18 cellular contexts compared by ENCODE assay signal in the genomic region with DNA sequence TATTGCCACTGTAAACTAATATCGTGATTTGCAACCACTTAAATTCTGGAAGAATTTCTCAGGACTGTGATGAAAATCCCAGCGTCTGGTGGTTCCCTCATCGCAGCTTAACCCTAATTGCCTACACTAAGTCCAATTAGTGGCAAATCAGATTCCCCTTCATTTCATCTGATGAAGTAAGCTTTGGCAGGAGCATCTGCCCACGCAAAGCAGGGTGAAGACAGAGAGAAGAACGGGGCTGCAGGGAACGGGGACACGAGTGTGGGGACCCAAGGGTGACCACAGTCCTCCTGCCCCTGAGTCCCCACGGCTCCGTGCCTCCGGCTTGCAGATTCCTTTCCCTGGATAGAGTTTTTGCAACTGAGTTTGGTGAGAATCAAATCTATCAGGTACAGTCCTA.
DNase-seq lines count a peak whose midpoint lies in the region; ATAC-seq and TF ChIP-seq lines count a peak whose summit lies in the region.
"Had no signal": no experiment of that assay in that cellular context is flagged by ENCODE, and none has a peak within 500 bp of the region (broad histone marks: within the 10 kb centered on the region; RNA-seq: fewer than 3 reads in every experiment).

No MANE protein-coding gene starts in this region.

- no TSS peak for BruUV-seq in A673 (replicated peaks; lab: Mats Ljungman, UMichigan)

- H3K36me3 Mint-ChIP-seq in CD14-positive monocyte, result peaks cover 16 to 31% of the 10 kb centered on the region in 2 donors
- no peaks in the 10 kb centered on the region for H3K36me3 Mint-ChIP-seq in natural killer cell
- H3K36me3 Mint-ChIP-seq in CD4-positive, alpha-beta memory T cell, result no peaks in the 10 kb centered on the region
- H3K36me3 Mint-ChIP-seq: CD8-positive, alpha-beta T cell had no signal

- no peak for ATAC-seq in psoas muscle
- ATAC-seq in natural killer cell, result no peak
- ATAC-seq: CD8-positive, alpha-beta T cell had no signal

- WGBS in adrenal gland, 4 donors, result 41 to 58% (median 51%) methylated on average over 10 of the region's 10 CpGs
- 26 to 46% (median 30%) methylated on average over 10 of the region's 10 CpGs for WGBS in psoas muscle, 3 donors

- H3K4me3 Mint-ChIP-seq in CD14-positive monocyte (no peak overlapping the region), natural killer cell (no peak overlapping the region)
- H3K4me3 Mint-ChIP-seq in CD4-positive, alpha-beta memory T cell, result no peak overlapping the region
- H3K4me3 Mint-ChIP-seq: B cell; CD8-positive, alpha-beta T cell had no signal

- peaks cover 50% of the 10 kb centered on the region for H3K4me1 Mint-ChIP-seq in CD14-positive monocyte
- H3K4me1 Mint-ChIP-seq in natural killer cell, result no peaks in the 10 kb centered on the region
- H3K4me1 Mint-ChIP-seq in CD4-positive, alpha-beta memory T cell, result peaks cover 8 to 13% (median 10%) of the 10 kb centered on the region in 4 donors
- H3K4me1 Mint-ChIP-seq: B cell had no signal

- CTCF ChIA-PET in A673 (lab: Charles Lee), result no interaction called here
- CTCF ChIA-PET in CD4-positive, alpha-beta memory T cell (lab: Charles Lee; ENCODE audit: partially characterized antibody), result no interaction called here

- H3K27ac ChIP-seq in A673 (ENCODE audit: low read depth, low read length, poor library complexity, severe bottlenecking) (peak overlapping the region; percentile 41), adrenal gland (peak overlapping the region in 4 of 5 donors; percentile 90 to 99 (median 95)), psoas muscle (peak overlapping the region; percentile 95)
- H3K27ac ChIP-seq in CD4-positive, alpha-beta memory T cell (ENCODE audit: low read depth, low read length), result no peak overlapping the region
- H3K27ac ChIP-seq: GM23248 had no signal

- POLR2A ChIA-PET in A673 (lab: Charles Lee; ENCODE audit: low non-redundant PET), result no interaction called here
- POLR2A ChIA-PET in CD4-positive, alpha-beta memory T cell (lab: Charles Lee; ENCODE audit: partially characterized antibody), result no interaction called here

- H3K9me3 Mint-ChIP-seq in CD14-positive monocyte, result peaks cover 0 to 10% (median 5%) of the 10 kb centered on the region in 7 donors
- no peaks in the 10 kb centered on the region for H3K9me3 Mint-ChIP-seq in natural killer cell
- H3K9me3 Mint-ChIP-seq in CD4-positive, alpha-beta memory T cell, result peaks cover 0 to 1% (median 0%) of the 10 kb centered on the region in 8 donors
- H3K9me3 Mint-ChIP-seq: CD8-positive, alpha-beta T cell had no signal

- H3K27ac Mint-ChIP-seq in CD14-positive monocyte (peak overlapping the region in 6 of 7 donors; percentile 76 to 99 (median 86)), natural killer cell (no peak overlapping the region)
- no peak overlapping the region for H3K27ac Mint-ChIP-seq in CD4-positive, alpha-beta memory T cell
- H3K27ac Mint-ChIP-seq: B cell; CD8-positive, alpha-beta T cell had no signal

- TF ChIP-seq POLR2A in adrenal gland (IDR thresholded peaks at IDR 0.05), result no peak

- no peak overlapping the region for H3K4me3 ChIP-seq in A673 (ENCODE audit: low read depth, low read length, poor library complexity, severe bottlenecking)
- H3K4me3 ChIP-seq in adrenal gland, result peak overlapping the region in 1 of 4 donors; percentile 63
- H3K4me3 ChIP-seq in psoas muscle, result peak overlapping the region; percentile 56
- no peak overlapping the region for H3K4me3 ChIP-seq in CD4-positive, alpha-beta memory T cell (ENCODE audit: low read length in 2 of 2)
- H3K4me3 ChIP-seq: GM23248 had no signal

- H3K27me3 Mint-ChIP-seq in CD14-positive monocyte (ENCODE audit: low read depth in 3 of 3) (peaks cover 0 to 2% (median under 1%) of the 10 kb centered on the region in 3 donors), natural killer cell (ENCODE audit: low read depth in 2 of 2) (peaks cover 0 to 10% of the 10 kb centered on the region in 2 donors)
- H3K27me3 Mint-ChIP-seq in CD4-positive, alpha-beta memory T cell, result peaks cover 2 to 7% of the 10 kb centered on the region in 2 donors

- DNase-seq in A673 (ENCODE audit: low spot score) (no peak), CD14-positive monocyte (ENCODE audit: low spot score) (no peak), adrenal gland (peak in 2 of 7 donors; percentile 15 to 34), psoas muscle (no peak), natural killer cell (no peak)
- no peak for DNase-seq in activated CD4-positive, alpha-beta T cell treated with anti-CD3 and anti-CD28 coated beads for 1 hour
- DNase-seq in CD4-positive, alpha-beta memory T cell, result no peak
- DNase-seq: CD8-positive, alpha-beta T cell; DND-41; GM23248; HCEC 1CT; NCI-H1417 treated with DMSO at 0.1 percent for 48 hours; NCI-H1930; NCI-H2171; NCI-H446; NCI-H748 treated with DMSO at 0.1 percent for 48 hours; SK-N-SH had no signal

- H3K9me3 ChIP-seq in A673 (ENCODE audit: low read depth, low read length, poor library complexity, severe bottlenecking), result no peaks in the 10 kb centered on the region
- H3K9me3 ChIP-seq in adrenal gland (replicated peaks in 1 of 3), result no peaks in the 10 kb centered on the region
- H3K9me3 ChIP-seq in psoas muscle, result no peaks in the 10 kb centered on the region
- no peaks in the 10 kb centered on the region for H3K9me3 ChIP-seq in CD4-positive, alpha-beta memory T cell (ENCODE audit: control insufficient read depth in 1 of 2, low read length in 2 of 2)
- H3K9me3 ChIP-seq: SK-N-SH had no signal

- TF ChIP-seq CTCF in A673 (conservative IDR thresholded peaks at IDR 0.05; ENCODE audit: low read depth, low read length), result no peak
- TF ChIP-seq CTCF in CD14-positive monocyte (IDR thresholded peaks at IDR 0.05), result no peak
- no peak for TF ChIP-seq CTCF in adrenal gland (IDR thresholded peaks at IDR 0.05)
- no peak for TF ChIP-seq CTCF in psoas muscle (IDR thresholded peaks at IDR 0.05)
- no peak for TF ChIP-seq CTCF in natural killer cell (IDR thresholded peaks at IDR 0.05)

- intact Hi-C loops in A673 (cut with micrococcal nuclease; ENCODE audit: unreplicated experiment), result no loop called here
- intact Hi-C loops in CD14-positive monocyte (cut with micrococcal nuclease), result loop anchor here in 1 of 2 donors (10.0 kb wide), 1 partner anchor 53 kb away; no protein-coding TSS in a partner anchor
- intact Hi-C loops in adrenal gland (cut with DNase I), result no loop called here
- intact Hi-C loops in psoas muscle (cut with DNase I), result loop anchor here (2.0 to 5.0 kb wide), 3 partner anchors 79 to 294 kb away; no protein-coding TSS in a partner anchor
- intact Hi-C loops in natural killer cell (cut with micrococcal nuclease), result no loop called here
- intact Hi-C loops in CD4-positive, alpha-beta memory T cell (cut with micrococcal nuclease), result no loop called here

- H3K36me3 ChIP-seq in A673 (ENCODE audit: insufficient read depth, low read length, poor library complexity, severe bottlenecking), result no peaks in the 10 kb centered on the region
- H3K36me3 ChIP-seq in adrenal gland (replicated peaks in 1 of 2), result no peaks in the 10 kb centered on the region
- H3K36me3 ChIP-seq in psoas muscle (ENCODE audit: insufficient read depth in 1 of 2, low read depth in 1 of 2), result no peaks in the 10 kb centered on the region
- no peaks in the 10 kb centered on the region for H3K36me3 ChIP-seq in CD4-positive, alpha-beta memory T cell (ENCODE audit: insufficient read depth, low read length)

- H3K27me3 ChIP-seq in A673 (replicated peaks; ENCODE audit: insufficient read depth, low read depth, low read length, poor library complexity) (no peaks in the 10 kb centered on the region), adrenal gland (no peaks in the 10 kb centered on the region), psoas muscle (ENCODE audit: insufficient read depth in 3 of 3, low read length in 2 of 3) (no peaks in the 10 kb centered on the region)
- H3K27me3 ChIP-seq in CD4-positive, alpha-beta memory T cell (ENCODE audit: insufficient read depth, low read length), result no peaks in the 10 kb centered on the region

- H3K4me1 ChIP-seq in A673 (ENCODE audit: insufficient read depth, low read length, poor library complexity, severe bottlenecking) (peaks cover 50% of the 10 kb centered on the region), adrenal gland (replicated peaks in 1 of 2) (peaks cover 57 to 59% of the 10 kb centered on the region in 2 donors), psoas muscle (peaks cover 49% of the 10 kb centered on the region)
- peaks cover 14% of the 10 kb centered on the region for H3K4me1 ChIP-seq in CD4-positive, alpha-beta memory T cell (ENCODE audit: insufficient read depth, low read length)

Comparison
In these comparisons a context has a peak if more than half of its experiments do, and no peak if none do; other contexts are left out.
1. H3K27ac Mint-ChIP-seq: peak in CD14-positive monocyte (6 of 7); none in natural killer cell (0 of 2) and CD4-positive, alpha-beta memory T cell (0 of 7).
2. intact Hi-C loops: an anchor here in psoas muscle (2.0 to 5.0 kb wide); none called in A673, adrenal gland, natural killer cell and CD4-positive, alpha-beta memory T cell.